In genomic region chr6:113596907-113597583, GRCh38 we compare ENCODE assay signal across 9 cellular contexts.
DNase-seq lines count a peak whose midpoint lies in the region; ATAC-seq and TF ChIP-seq lines count a peak whose summit lies in the region.
"Had no signal": no experiment of that assay in that cellular context is flagged by ENCODE, and none has a peak within 500 bp of the region (broad histone marks: within the 10 kb centered on the region; RNA-seq: fewer than 3 reads in every experiment).

No MANE protein-coding gene starts in this region.

- 65% methylated on average over 4 of the region's 4 CpGs for WGBS in esophagus muscularis mucosa

- H3K36me3 Mint-ChIP-seq in CD14-positive monocyte, result peaks cover 0 to 2% of the 10 kb centered on the region in 2 donors
- H3K36me3 Mint-ChIP-seq in activated naive CD4-positive, alpha-beta T cell treated with anti-CD3 and anti-CD28 coated beads, Interleukin-2, amount 10 ng/mL, durations not matched to agents 7 days and 5 days, result no peaks in the 10 kb centered on the region
- no peaks in the 10 kb centered on the region for H3K36me3 Mint-ChIP-seq in stimulated activated effector memory CD8-positive, alpha-beta T cell treated with anti-CD3 and anti-CD28 coated beads, Interleukin-12 subunit alpha, Interleukin-12 subunit beta, amount 100 ng/mL, for 72 hours

- peaks cover 13 to 24% (median 21%) of the 10 kb centered on the region in 4 donors for H3K4me1 ChIP-seq in esophagus muscularis mucosa

- H3K4me3 Mint-ChIP-seq in CD14-positive monocyte, result no peak overlapping the region
- no peak overlapping the region for H3K4me3 Mint-ChIP-seq in activated naive CD4-positive, alpha-beta T cell treated with anti-CD3 and anti-CD28 coated beads, Interleukin-2, amount 10 ng/mL, durations not matched to agents 7 days and 5 days
- H3K4me3 Mint-ChIP-seq in stimulated activated effector memory CD8-positive, alpha-beta T cell treated with anti-CD3 and anti-CD28 coated beads, Interleukin-12 subunit alpha, Interleukin-12 subunit beta, amount 100 ng/mL, for 72 hours, result no peak overlapping the region
- H3K4me3 Mint-ChIP-seq: central memory CD8-positive, alpha-beta T cell had no signal

- peak; percentile 58 for ATAC-seq in GM19025 (IDR thresholded peaks at IDR 0.05; ENCODE audit: low read depth, unreplicated experiment)
- no peak for ATAC-seq in stimulated activated effector memory CD8-positive, alpha-beta T cell treated with anti-CD3 and anti-CD28 coated beads, Interleukin-12 subunit alpha, Interleukin-12 subunit beta, amount 100 ng/mL, for 72 hours

- no peak for TF ChIP-seq EP300 in esophagus muscularis mucosa (IDR thresholded peaks at IDR 0.05)

- H3K27ac Mint-ChIP-seq in CD14-positive monocyte, result no peak overlapping the region
- H3K27ac Mint-ChIP-seq in activated naive CD4-positive, alpha-beta T cell treated with anti-CD3 and anti-CD28 coated beads, Interleukin-2, amount 10 ng/mL, durations not matched to agents 7 days and 5 days, result no peak overlapping the region
- no peak overlapping the region for H3K27ac Mint-ChIP-seq in stimulated activated effector memory CD8-positive, alpha-beta T cell treated with anti-CD3 and anti-CD28 coated beads, Interleukin-12 subunit alpha, Interleukin-12 subunit beta, amount 100 ng/mL, for 72 hours

- peak; percentile 22 for DNase-seq in NCI-H2107 (lab: John Stamatoyannopoulos, UW)
- no peak for DNase-seq in esophagus muscularis mucosa (ENCODE audit: extremely low spot score)
- DNase-seq in skeletal muscle cell (ENCODE audit: low read depth), result peak; percentile 80
- no peak for DNase-seq in CD14-positive monocyte (ENCODE audit: low spot score)
- DNase-seq in D341Med (ENCODE audit: low spot score), result no peak
- no peak for DNase-seq in activated naive CD4-positive, alpha-beta T cell treated with anti-CD3 and anti-CD28 coated beads, Interleukin-2, amount 10 ng/mL, durations not matched to agents 7 days and 5 days
- DNase-seq in stimulated activated effector memory CD8-positive, alpha-beta T cell treated with anti-CD3 and anti-CD28 coated beads, Interleukin-12 subunit alpha, Interleukin-12 subunit beta, amount 100 ng/mL, for 72 hours (ENCODE audit: low spot score in 2 of 2), result no peak

- H3K4me1 Mint-ChIP-seq in CD14-positive monocyte, result peaks cover 6% of the 10 kb centered on the region
- H3K4me1 Mint-ChIP-seq in activated naive CD4-positive, alpha-beta T cell treated with anti-CD3 and anti-CD28 coated beads, Interleukin-2, amount 10 ng/mL, durations not matched to agents 7 days and 5 days, result no peaks in the 10 kb centered on the region
- H3K4me1 Mint-ChIP-seq in stimulated activated effector memory CD8-positive, alpha-beta T cell treated with anti-CD3 and anti-CD28 coated beads, Interleukin-12 subunit alpha, Interleukin-12 subunit beta, amount 100 ng/mL, for 72 hours, result no peaks in the 10 kb centered on the region
- H3K4me1 Mint-ChIP-seq: central memory CD8-positive, alpha-beta T cell had no signal

- no peak for TF ChIP-seq POLR2A in esophagus muscularis mucosa (IDR thresholded peaks at IDR 0.05; ENCODE audit: low read depth)

- H3K27me3 ChIP-seq in esophagus muscularis mucosa, result no peaks in the 10 kb centered on the region

- H3K36me3 ChIP-seq in esophagus muscularis mucosa, result no peaks in the 10 kb centered on the region

- CTCF ChIA-PET in activated naive CD4-positive, alpha-beta T cell treated with anti-CD3 and anti-CD28 coated beads, Interleukin-2, amount 10 ng/mL, durations not matched to agents 7 days and 5 days (lab: Charles Lee), result no interaction called here

- no peaks in the 10 kb centered on the region for H3K27me3 Mint-ChIP-seq in CD14-positive monocyte (ENCODE audit: low read depth in 3 of 3)
- no peaks in the 10 kb centered on the region for H3K27me3 Mint-ChIP-seq in activated naive CD4-positive, alpha-beta T cell treated with anti-CD3 and anti-CD28 coated beads, Interleukin-2, amount 10 ng/mL, durations not matched to agents 7 days and 5 days
- H3K27me3 Mint-ChIP-seq: central memory CD8-positive, alpha-beta T cell had no signal

- H3K9me3 Mint-ChIP-seq in CD14-positive monocyte, result peaks cover 10 to 19% (median 17%) of the 10 kb centered on the region in 7 donors
- H3K9me3 Mint-ChIP-seq in activated naive CD4-positive, alpha-beta T cell treated with anti-CD3 and anti-CD28 coated beads, Interleukin-2, amount 10 ng/mL, durations not matched to agents 7 days and 5 days, result no peaks in the 10 kb centered on the region
- peaks cover 2% of the 10 kb centered on the region for H3K9me3 Mint-ChIP-seq in stimulated activated effector memory CD8-positive, alpha-beta T cell treated with anti-CD3 and anti-CD28 coated beads, Interleukin-12 subunit alpha, Interleukin-12 subunit beta, amount 100 ng/mL, for 72 hours
- H3K9me3 Mint-ChIP-seq: central memory CD8-positive, alpha-beta T cell had no signal

- TF ChIP-seq CTCF in esophagus muscularis mucosa (IDR thresholded peaks at IDR 0.05), result no peak
- no peak for TF ChIP-seq CTCF in CD14-positive monocyte (IDR thresholded peaks at IDR 0.05)

- peak overlapping the region; percentile 53 to 74 (median 56) for H3K27ac ChIP-seq in esophagus muscularis mucosa (replicated peaks in 1 of 4)

- intact Hi-C loops in esophagus muscularis mucosa (cut with DNase I) (no loop called here), CD14-positive monocyte (cut with micrococcal nuclease) (no loop called here)

- no peaks in the 10 kb centered on the region for H3K9me3 ChIP-seq in esophagus muscularis mucosa

- no peak overlapping the region for H3K4me3 ChIP-seq in esophagus muscularis mucosa
- H3K4me3 ChIP-seq in skeletal muscle cell (ENCODE audit: low read depth, low read length), result no peak overlapping the region

Comparison
In these comparisons a context has a peak if more than half of its experiments do, and no peak if none do; other contexts are left out.
1. DNase-seq: peak in NCI-H2107 (single experiment) and skeletal muscle cell (single experiment); none in esophagus muscularis mucosa (single experiment), CD14-positive monocyte (single experiment), D341Med (single experiment), activated naive CD4-positive, alpha-beta T cell treated with anti-CD3 and anti-CD28 coated beads, Interleukin-2, amount 10 ng/mL, durations not matched to agents 7 days and 5 days (single experiment) and stimulated activated effector memory CD8-positive, alpha-beta T cell treated with anti-CD3 and anti-CD28 coated beads, Interleukin-12 subunit alpha, Interleukin-12 subunit beta, amount 100 ng/mL, for 72 hours (0 of 2).